ENCODE assay signal across 2 cellular contexts in the genomic region with DNA sequence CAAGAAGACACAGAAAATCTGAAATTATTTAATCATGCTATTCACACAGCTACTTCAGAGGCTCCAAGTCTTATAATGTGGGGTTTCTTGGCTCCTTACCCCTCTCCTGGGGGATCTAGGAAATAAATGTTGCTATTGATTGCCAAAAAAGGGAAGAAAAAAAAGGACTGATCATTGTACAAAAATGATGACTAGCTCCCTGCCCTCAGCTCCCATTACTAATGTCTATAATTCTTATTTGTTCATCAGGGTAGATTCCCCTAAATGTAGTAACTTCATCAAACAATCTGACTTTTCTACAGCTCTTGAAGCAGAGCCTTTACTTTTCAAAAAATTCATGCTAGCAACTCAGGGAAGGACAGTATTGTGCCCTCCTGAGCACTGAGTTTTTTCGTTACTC.
TF ChIP-seq lines count a peak whose summit lies in the region.

No MANE protein-coding gene starts in this region.

TF ChIP-seq in SK-N-SH, 30 proteins besides CTCF, POLR2A, EP300 and RAD21 (continued from another document):
- TF ChIP-seq, protein P1, sequence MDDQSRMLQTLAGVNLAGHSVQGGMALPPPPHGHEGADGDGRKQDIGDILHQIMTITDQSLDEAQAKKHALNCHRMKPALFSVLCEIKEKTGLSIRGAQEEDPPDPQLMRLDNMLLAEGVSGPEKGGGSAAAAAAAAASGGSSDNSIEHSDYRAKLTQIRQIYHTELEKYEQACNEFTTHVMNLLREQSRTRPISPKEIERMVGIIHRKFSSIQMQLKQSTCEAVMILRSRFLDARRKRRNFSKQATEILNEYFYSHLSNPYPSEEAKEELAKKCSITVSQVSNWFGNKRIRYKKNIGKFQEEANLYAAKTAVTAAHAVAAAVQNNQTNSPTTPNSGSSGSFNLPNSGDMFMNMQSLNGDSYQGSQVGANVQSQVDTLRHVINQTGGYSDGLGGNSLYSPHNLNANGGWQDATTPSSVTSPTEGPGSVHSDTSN (IDR thresholded peaks at IDR 0.05) = no peak; the same call in 1 of the 2 replicates
- TF ChIP-seq MEF2A (IDR thresholded peaks at IDR 0.05; ENCODE audit: borderline replicate concordance, low read depth) (no peak), SIN3A (IDR thresholded peaks at IDR 0.05; ENCODE audit: borderline replicate concordance, low read depth, low read length) (no peak), YY1 (IDR thresholded peaks at IDR 0.05; ENCODE audit: low read depth) (no peak), CHD2 (IDR thresholded peaks at IDR 0.05; ENCODE audit: low read length, partially characterized antibody) (no peak), SMC3 (IDR thresholded peaks at IDR 0.05; ENCODE audit: low read depth, low read length) (no peak), RXRA (IDR thresholded peaks at IDR 0.05; ENCODE audit: borderline replicate concordance, low read depth) (no peak), TAF1 (IDR thresholded peaks at IDR 0.05; ENCODE audit: borderline replicate concordance, low read depth, low read length) (no peak), ELF1 (IDR thresholded peaks at IDR 0.05) (no peak)
- TF ChIP-seq, protein P2, sequence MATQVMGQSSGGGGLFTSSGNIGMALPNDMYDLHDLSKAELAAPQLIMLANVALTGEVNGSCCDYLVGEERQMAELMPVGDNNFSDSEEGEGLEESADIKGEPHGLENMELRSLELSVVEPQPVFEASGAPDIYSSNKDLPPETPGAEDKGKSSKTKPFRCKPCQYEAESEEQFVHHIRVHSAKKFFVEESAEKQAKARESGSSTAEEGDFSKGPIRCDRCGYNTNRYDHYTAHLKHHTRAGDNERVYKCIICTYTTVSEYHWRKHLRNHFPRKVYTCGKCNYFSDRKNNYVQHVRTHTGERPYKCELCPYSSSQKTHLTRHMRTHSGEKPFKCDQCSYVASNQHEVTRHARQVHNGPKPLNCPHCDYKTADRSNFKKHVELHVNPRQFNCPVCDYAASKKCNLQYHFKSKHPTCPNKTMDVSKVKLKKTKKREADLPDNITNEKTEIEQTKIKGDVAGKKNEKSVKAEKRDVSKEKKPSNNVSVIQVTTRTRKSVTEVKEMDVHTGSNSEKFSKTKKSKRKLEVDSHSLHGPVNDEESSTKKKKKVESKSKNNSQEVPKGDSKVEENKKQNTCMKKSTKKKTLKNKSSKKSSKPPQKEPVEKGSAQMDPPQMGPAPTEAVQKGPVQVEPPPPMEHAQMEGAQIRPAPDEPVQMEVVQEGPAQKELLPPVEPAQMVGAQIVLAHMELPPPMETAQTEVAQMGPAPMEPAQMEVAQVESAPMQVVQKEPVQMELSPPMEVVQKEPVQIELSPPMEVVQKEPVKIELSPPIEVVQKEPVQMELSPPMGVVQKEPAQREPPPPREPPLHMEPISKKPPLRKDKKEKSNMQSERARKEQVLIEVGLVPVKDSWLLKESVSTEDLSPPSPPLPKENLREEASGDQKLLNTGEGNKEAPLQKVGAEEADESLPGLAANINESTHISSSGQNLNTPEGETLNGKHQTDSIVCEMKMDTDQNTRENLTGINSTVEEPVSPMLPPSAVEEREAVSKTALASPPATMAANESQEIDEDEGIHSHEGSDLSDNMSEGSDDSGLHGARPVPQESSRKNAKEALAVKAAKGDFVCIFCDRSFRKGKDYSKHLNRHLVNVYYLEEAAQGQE (IDR thresholded peaks at IDR 0.05; ENCODE audit: low read depth, low read length) = no peak
TF ChIP-seq in SK-N-SH: peak in this region for 0.

TF ChIP-seq in SK-N-SH treated with all-trans-retinoic acid at 6 μM for 48 hours, 23 proteins besides CTCF, POLR2A, EP300 and RAD21 (continued from another document):
- no peak for TF ChIP-seq ARNTL (CRISPR knock-in tag; IDR thresholded peaks at IDR 0.05; ENCODE audit: borderline replicate concordance, low read depth)
- TF ChIP-seq ZFP30 (CRISPR knock-in tag; IDR thresholded peaks at IDR 0.05) = no peak
- no peak for TF ChIP-seq CSRNP3 (CRISPR knock-in tag; IDR thresholded peaks at IDR 0.05)
- TF ChIP-seq ISL1 (CRISPR knock-in tag; IDR thresholded peaks at IDR 0.05) = no peak
